ENCODE assay signal across 12 cellular contexts in genomic region chr7:134691820-134692705, GRCh38. TPM values are rescaled to one million over a fixed set of nuclear protein-coding genes. Genes with fewer than 3 reads are reported as not detected.
DNase-seq lines count a peak whose midpoint lies in the region; ATAC-seq and TF ChIP-seq lines count a peak whose summit lies in the region.
"Had no signal": no experiment of that assay in that cellular context is flagged by ENCODE, and none has a peak within 500 bp of the region (broad histone marks: within the 10 kb centered on the region; RNA-seq: fewer than 3 reads in every experiment).

No MANE protein-coding gene starts in this region.

- no peaks in the 10 kb centered on the region for H3K4me1 ChIP-seq in adrenal gland (replicated peaks in 1 of 2)

- no peaks in the 10 kb centered on the region for H3K36me3 Mint-ChIP-seq in progenitor cell of endocrine pancreas (ENCODE audit: insufficient read depth)
- no peaks in the 10 kb centered on the region for H3K36me3 Mint-ChIP-seq in activated CD8-positive, alpha-beta memory T cell treated with anti-CD3 and anti-CD28 coated beads, Interleukin-2, amount 10 ng/mL, durations not matched to agents 7 days and 5 days

- H3K4me3 Mint-ChIP-seq in progenitor cell of endocrine pancreas (ENCODE audit: low read depth), result no peak overlapping the region
- H3K4me3 Mint-ChIP-seq in activated CD8-positive, alpha-beta memory T cell treated with anti-CD3 and anti-CD28 coated beads, Interleukin-2, amount 10 ng/mL, durations not matched to agents 7 days and 5 days, result no peak overlapping the region

- H3K4me1 Mint-ChIP-seq in progenitor cell of endocrine pancreas (ENCODE audit: low read depth), result peaks cover 2% of the 10 kb centered on the region
- H3K4me1 Mint-ChIP-seq in activated CD8-positive, alpha-beta memory T cell treated with anti-CD3 and anti-CD28 coated beads, Interleukin-2, amount 10 ng/mL, durations not matched to agents 7 days and 5 days, result peaks cover 20% of the 10 kb centered on the region

- no peak overlapping the region for H3K27ac Mint-ChIP-seq in progenitor cell of endocrine pancreas
- no peak overlapping the region for H3K27ac Mint-ChIP-seq in activated CD8-positive, alpha-beta memory T cell treated with anti-CD3 and anti-CD28 coated beads, Interleukin-2, amount 10 ng/mL, durations not matched to agents 7 days and 5 days

- no peaks in the 10 kb centered on the region for H3K27me3 ChIP-seq in adrenal gland

- H3K36me3 ChIP-seq in adrenal gland (replicated peaks in 1 of 2), result no peaks in the 10 kb centered on the region

- peak overlapping the region in 3 of 5 donors; percentile 47 to 79 (median 56) for H3K27ac ChIP-seq in adrenal gland

- peak; percentile 44 for DNase-seq in GM03348 (ENCODE audit: low spot score)
- DNase-seq in adrenal gland, result no peak
- peak; percentile 80 for DNase-seq in fibroblast of villous mesenchyme (ENCODE audit: low read depth)
- DNase-seq in stromal cell of bone marrow (ENCODE audit: low read depth), result peak; percentile 71
- no peak for DNase-seq in iPS-NIHi7 (ENCODE audit: extremely low spot score)
- no peak for DNase-seq in progenitor cell of endocrine pancreas (ENCODE audit: low spot score, unreplicated experiment)
- DNase-seq in activated CD8-positive, alpha-beta memory T cell treated with anti-CD3 and anti-CD28 coated beads, Interleukin-2, amount 10 ng/mL, durations not matched to agents 7 days and 5 days, result no peak
- DNase-seq: KG1, occipital lobe had no signal

- H3K9me3 ChIP-seq in adrenal gland (replicated peaks in 1 of 3), result no peaks in the 10 kb centered on the region

- 39 to 64% (median 54%) methylated on average over 10 of the region's 10 CpGs for WGBS in adrenal gland, 4 donors

- H3K27me3 Mint-ChIP-seq in progenitor cell of endocrine pancreas, result no peaks in the 10 kb centered on the region
- no peaks in the 10 kb centered on the region for H3K27me3 Mint-ChIP-seq in activated CD8-positive, alpha-beta memory T cell treated with anti-CD3 and anti-CD28 coated beads, Interleukin-2, amount 10 ng/mL, durations not matched to agents 7 days and 5 days

- no peak for ATAC-seq in GM21526 (IDR thresholded peaks at IDR 0.05; ENCODE audit: low FRiP score, unreplicated experiment)
- no peak for ATAC-seq in activated CD8-positive, alpha-beta memory T cell treated with anti-CD3 and anti-CD28 coated beads, Interleukin-2, amount 10 ng/mL, durations not matched to agents 7 days and 5 days
- ATAC-seq: activated CD4-positive, CD25-positive, alpha-beta regulatory T cell treated with anti-CD3 and anti-CD28 coated beads, Interleukin-2, amount 50 U/mL, for 24 hours; Panc1 had no signal

- no peaks in the 10 kb centered on the region for H3K9me3 Mint-ChIP-seq in progenitor cell of endocrine pancreas (ENCODE audit: low read depth)
- no peaks in the 10 kb centered on the region for H3K9me3 Mint-ChIP-seq in activated CD8-positive, alpha-beta memory T cell treated with anti-CD3 and anti-CD28 coated beads, Interleukin-2, amount 10 ng/mL, durations not matched to agents 7 days and 5 days (ENCODE audit: low read depth)

- TF ChIP-seq CTCF in adrenal gland (IDR thresholded peaks at IDR 0.05) (no peak), fibroblast of villous mesenchyme (IDR thresholded peaks at IDR 0.05; ENCODE audit: insufficient read depth, low read depth, low read length) (no peak), progenitor cell of endocrine pancreas (IDR thresholded peaks at IDR 0.05; ENCODE audit: unreplicated experiment) (no peak)

- H3K4me3 ChIP-seq in adrenal gland (no peak overlapping the region), fibroblast of villous mesenchyme (ENCODE audit: low read depth, low read length) (no peak overlapping the region)

- CTCF ChIA-PET in activated CD8-positive, alpha-beta memory T cell treated with anti-CD3 and anti-CD28 coated beads, Interleukin-2, amount 10 ng/mL, durations not matched to agents 7 days and 5 days (lab: Charles Lee), result interaction anchor here (1.5 to 2.1 kb wide), 2 partner anchors 44 to 59 kb away, joined by 3 to 6 read pairs; no protein-coding TSS in a partner anchor

- intact Hi-C loops in adrenal gland (cut with DNase I), result loop anchor here (10.0 kb wide), 4 partner anchors 53 to 483 kb away; partner anchors contain the start of gene CYREN (in 1 of the 2)

- TF ChIP-seq POLR2A in adrenal gland (IDR thresholded peaks at IDR 0.05), result no peak

RNA-seq across cellular contexts. Expression of gene BPGM, which starts 45.4 kb away (rescaled TPM):
- total RNA-seq in adrenal gland (10 to 100 TPM; 12.1 to 23.2 (median 17.2) TPM), fibroblast of villous mesenchyme (35.8 and 59.2 TPM in 2 replicates), progenitor cell of endocrine pancreas (20.5 and 22.8 TPM in 2 replicates)
- polyA plus RNA-seq in adrenal gland, result 10 to 100 TPM; 17.6 to 33.2 (median 21.0) TPM
- 10 to 100 TPM; 18.6 to 19.7 TPM for total RNA-seq in activated CD8-positive, alpha-beta memory T cell treated with anti-CD3 and anti-CD28 coated beads, Interleukin-2, amount 10 ng/mL, durations not matched to agents 7 days and 5 days

Comparison
In these comparisons a context has a peak if more than half of its experiments do, and no peak if none do; other contexts are left out.
1. DNase-seq: peak in GM03348 (single experiment), fibroblast of villous mesenchyme (single experiment) and stromal cell of bone marrow (single experiment); none in adrenal gland (0 of 7), iPS-NIHi7 (single experiment), progenitor cell of endocrine pancreas (single experiment) and activated CD8-positive, alpha-beta memory T cell treated with anti-CD3 and anti-CD28 coated beads, Interleukin-2, amount 10 ng/mL, durations not matched to agents 7 days and 5 days (single experiment).